Comparison of ENCODE assay signal across 1 cellular context in genomic region chr16:2239231-2239675, GRCh38.
TF ChIP-seq lines count a peak whose summit lies in the region.

No MANE protein-coding gene starts in this region.

TF ChIP-seq in HCT116, 20 proteins besides CTCF, POLR2A, EP300 and RAD21 (continued from another document):
- TF ChIP-seq EGR1 (IDR thresholded peaks at IDR 0.05; ENCODE audit: low read depth) (0 out of 2 replicates have a peak, but pooled peaks have one; percentile 22), ELF1 (IDR thresholded peaks at IDR 0.05; ENCODE audit: borderline replicate concordance, low read depth) (no peak), SIN3A (IDR thresholded peaks at IDR 0.05; ENCODE audit: low read depth) (0 out of 2 replicates have a peak, but pooled peaks have one; percentile 19), MAX (IDR thresholded peaks at IDR 0.05) (0 out of 2 replicates have a peak, but pooled peaks have one; percentile 8), REST (IDR thresholded peaks at IDR 0.05; ENCODE audit: low read depth) (no peak)
TF ChIP-seq in HCT116: peak in this region for 3.
